Comparison of ENCODE assay signal across 31 cellular contexts in genomic region chr9:37178742-37179141, GRCh38.
"Had no signal": no experiment of that assay in that cellular context is flagged by ENCODE, and none has a peak within 500 bp of the region (broad histone marks: within the 10 kb centered on the region; RNA-seq: fewer than 3 reads in every experiment).

No MANE protein-coding gene starts in this region.

- DNase-seq: activated CD4-positive, alpha-beta memory T cell treated with anti-CD3 and anti-CD28 coated beads, Interleukin-2, amount 10 ng/mL, durations not matched to agents 7 days and 5 days; activated CD4-positive, alpha-beta T cell treated with anti-CD3 and anti-CD28 coated beads for 1 hour; activated CD4-positive, alpha-beta T cell treated with anti-CD3 and anti-CD28 coated beads for 48 hours; activated CD4-positive, CD25-positive, alpha-beta regulatory T cell; activated CD8-positive, alpha-beta memory T cell treated with anti-CD3 and anti-CD28 coated beads for 24 hours; activated CD8-positive, alpha-beta memory T cell treated with anti-CD3 and anti-CD28 coated beads, Interleukin-2, amount 10 ng/mL, durations not matched to agents 7 days and 5 days; activated CD8-positive, alpha-beta memory T cell treated with anti-CD3 and anti-CD28 coated beads, Interleukin-2, amount 50 U/mL, for 48 hours; activated effector memory CD4-positive, alpha-beta T cell treated with anti-CD3 and anti-CD28 coated beads, Interleukin-2, amount 50 U/mL, for 16 hours; activated naive CD4-positive, alpha-beta T cell; activated naive CD4-positive, alpha-beta T cell treated with anti-CD3 and anti-CD28 coated beads, Interleukin-2, amount 50 U/mL, for 16 hours; activated naive CD8-positive, alpha-beta T cell treated with anti-CD3 and anti-CD28 coated beads for 36 hours; activated T-cell treated with anti-CD3 and anti-CD28 coated beads, Interleukin-2, amount 50 U/mL, for 48 hours; amniotic stem cell; aorta; brain microvascular endothelial cell; central memory CD4-positive, alpha-beta T cell; NCI-H1092 treated with DMSO at 0.1 percent for 48 hours; NCI-H1436; NCI-H1694; NCI-H510A; Peyer's patch; SIG-M5; SW 1271; T-helper 1 cell; T-helper 2 cell; T-helper 9 cell had no signal

- H3K4me3 Mint-ChIP-seq: activated CD4-positive, alpha-beta memory T cell treated with anti-CD3 and anti-CD28 coated beads, Interleukin-2, amount 10 ng/mL, durations not matched to agents 7 days and 5 days; activated CD8-positive, alpha-beta memory T cell treated with anti-CD3 and anti-CD28 coated beads, Interleukin-2, amount 10 ng/mL, durations not matched to agents 7 days and 5 days; activated naive CD8-positive, alpha-beta T cell treated with anti-CD3 and anti-CD28 coated beads for 36 hours had no signal

- H3K36me3 ChIP-seq: brain microvascular endothelial cell, Peyer's patch had no signal

- H3K27ac Mint-ChIP-seq: activated CD8-positive, alpha-beta memory T cell treated with anti-CD3 and anti-CD28 coated beads, Interleukin-2, amount 10 ng/mL, durations not matched to agents 7 days and 5 days; activated naive CD8-positive, alpha-beta T cell treated with anti-CD3 and anti-CD28 coated beads for 36 hours had no signal

- H3K4me1 ChIP-seq: Peyer's patch had no signal

- H3K9me3 ChIP-seq: Peyer's patch had no signal

- ATAC-seq: activated CD8-positive, alpha-beta memory T cell treated with anti-CD3 and anti-CD28 coated beads, Interleukin-2, amount 10 ng/mL, durations not matched to agents 7 days and 5 days; Right ventricle myocardium inferior had no signal

- H3K27me3 Mint-ChIP-seq: activated CD4-positive, alpha-beta memory T cell treated with anti-CD3 and anti-CD28 coated beads, Interleukin-2, amount 10 ng/mL, durations not matched to agents 7 days and 5 days; activated CD8-positive, alpha-beta memory T cell treated with anti-CD3 and anti-CD28 coated beads, Interleukin-2, amount 10 ng/mL, durations not matched to agents 7 days and 5 days; activated naive CD8-positive, alpha-beta T cell treated with anti-CD3 and anti-CD28 coated beads for 36 hours had no signal

- H3K9ac ChIP-seq: KMS-11 had no signal

- H3K27me3 ChIP-seq: brain microvascular endothelial cell, Peyer's patch had no signal

- FAIRE-seq: colon had no signal

- H3K4me2 ChIP-seq: KMS-11 had no signal

- H3K4me3 ChIP-seq: Peyer's patch had no signal

- H3K27ac ChIP-seq: brain microvascular endothelial cell, KMS-11, Peyer's patch, RWPE1, VCaP had no signal
